ENCODE assay signal across 35 cellular contexts in genomic region chr6:12258191-12258590, GRCh38. TPM values are rescaled to one million over a fixed set of nuclear protein-coding genes. Genes with fewer than 3 reads are reported as not detected.
"Had no signal": no experiment of that assay in that cellular context is flagged by ENCODE, and none has a peak within 500 bp of the region (broad histone marks: within the 10 kb centered on the region; RNA-seq: fewer than 3 reads in every experiment).

No MANE protein-coding gene starts in this region.

- ATAC-seq: activated CD4-positive, alpha-beta T cell treated with anti-CD3 and anti-CD28 coated beads for 36 hours; activated CD4-positive, CD25-positive, alpha-beta regulatory T cell treated with anti-CD3 and anti-CD28 coated beads, Interleukin-2, amount 50 U/mL, for 24 hours; activated CD8-positive, alpha-beta T cell treated with anti-CD3 and anti-CD28 coated beads for 36 hours; activated naive CD4-positive, alpha-beta T cell treated with anti-CD3 and anti-CD28 coated beads, Interleukin-2, amount 50 U/mL, for 72 hours; activated T-cell treated with anti-CD3 and anti-CD28 coated beads, Interleukin-2, amount 50 U/mL, for 4 hours; activated T-cell treated with anti-CD3 and anti-CD28 coated beads, Interleukin-2, amount 50 U/mL, for 72 hours; activated T-helper 17 cell treated with anti-CD3 and anti-CD28 coated beads, Interleukin-2, amount 50 U/mL, for 72 hours; T-cell; T-helper 17 cell had no signal

- H3K9me3 Mint-ChIP-seq: activated CD4-positive, alpha-beta memory T cell treated with anti-CD3 and anti-CD28 coated beads for 36 hours; activated CD8-positive, alpha-beta T cell treated with anti-CD3 and anti-CD28 coated beads for 36 hours; activated naive CD4-positive, alpha-beta T cell treated with anti-CD3 and anti-CD28 coated beads for 36 hours; activated naive CD4-positive, alpha-beta T cell treated with anti-CD3 and anti-CD28 coated beads, Interleukin-2, amount 50 U/mL, for 72 hours; activated naive CD8-positive, alpha-beta T cell treated with anti-CD3 and anti-CD28 coated beads for 36 hours; activated T-cell treated with anti-CD3 and anti-CD28 coated beads, Interleukin-2, amount 50 U/mL, for 4 hours; activated T-cell treated with anti-CD3 and anti-CD28 coated beads, Interleukin-2, amount 50 U/mL, for 72 hours; activated T-helper 1 cell treated with anti-CD3 and anti-CD28 coated beads, Interleukin-12 subunit alpha, Interleukin-12 subunit beta, Interleukin-2, Interleukin-4 antibody, amounts not matched to agents 30 ng/mL and 10 ng/mL and 1 ng/mL, durations not matched to agents 14 hours and 24 hours and 36 hours; activated T-helper 17 cell treated with anti-CD3 and anti-CD28 coated beads, Interleukin-2, amount 50 U/mL, for 72 hours; central memory CD8-positive, alpha-beta T cell; T-cell had no signal

- H3K4me1 Mint-ChIP-seq: activated CD4-positive, alpha-beta T cell treated with anti-CD3 and anti-CD28 coated beads for 36 hours; activated CD4-positive, alpha-beta T cell treated with anti-CD3 and anti-CD28 coated beads, Interleukin-2, amount 10 ng/mL, durations not matched to agents 24 days and 14 days; activated naive CD8-positive, alpha-beta T cell treated with anti-CD3 and anti-CD28 coated beads for 36 hours; activated T-helper 17 cell treated with anti-CD3 and anti-CD28 coated beads, Interleukin-2, amount 50 U/mL, for 72 hours; brain; central memory CD8-positive, alpha-beta T cell; T-cell; T-helper 17 cell had no signal

- H3K27ac Mint-ChIP-seq: activated CD4-positive, alpha-beta memory T cell treated with anti-CD3 and anti-CD28 coated beads for 36 hours; activated CD4-positive, alpha-beta T cell treated with anti-CD3 and anti-CD28 coated beads for 36 hours; activated CD4-positive, alpha-beta T cell treated with anti-CD3 and anti-CD28 coated beads, Interleukin-2, amount 10 ng/mL, durations not matched to agents 24 days and 14 days; activated CD8-positive, alpha-beta T cell treated with anti-CD3 and anti-CD28 coated beads for 36 hours; activated naive CD4-positive, alpha-beta T cell treated with anti-CD3 and anti-CD28 coated beads for 36 hours; activated naive CD4-positive, alpha-beta T cell treated with anti-CD3 and anti-CD28 coated beads, Interleukin-2, amount 50 U/mL, for 72 hours; activated naive CD8-positive, alpha-beta T cell treated with anti-CD3 and anti-CD28 coated beads for 36 hours; activated T-cell treated with anti-CD3 and anti-CD28 coated beads, Interleukin-2, amount 50 U/mL, for 72 hours; activated T-helper 1 cell treated with anti-CD3 and anti-CD28 coated beads, Interleukin-12 subunit alpha, Interleukin-12 subunit beta, Interleukin-2, Interleukin-4 antibody, amounts not matched to agents 30 ng/mL and 10 ng/mL and 1 ng/mL, durations not matched to agents 14 hours and 24 hours and 36 hours; activated T-helper 17 cell treated with anti-CD3 and anti-CD28 coated beads, Interleukin-2, amount 50 U/mL, for 72 hours; brain; T-cell; T-helper 17 cell had no signal

- H3K27me3 Mint-ChIP-seq: brain had no signal

- H3K27ac ChIP-seq: adrenal gland, ascending aorta, cardiac muscle cell, VCaP had no signal

- DNase-seq: activated CD4-positive, alpha-beta memory T cell treated with anti-CD3 and anti-CD28 coated beads for 36 hours; activated CD4-positive, alpha-beta T cell treated with anti-CD3 and anti-CD28 coated beads for 1 hour; activated CD4-positive, alpha-beta T cell treated with anti-CD3 and anti-CD28 coated beads for 36 hours; activated CD4-positive, alpha-beta T cell treated with anti-CD3 and anti-CD28 coated beads, Interleukin-2, amount 10 ng/mL, durations not matched to agents 24 days and 14 days; activated CD4-positive, alpha-beta T cell treated with anti-CD3 and anti-CD28 coated beads, Interleukin-2, amount 50 U/mL, for 1 hour; activated CD4-positive, alpha-beta T cell treated with anti-CD3 and anti-CD28 coated beads, Interleukin-2, amount 50 U/mL, for 4 hours; activated CD4-positive, CD25-positive, alpha-beta regulatory T cell; activated CD8-positive, alpha-beta memory T cell treated with anti-CD3 and anti-CD28 coated beads, Interleukin-2, amount 50 U/mL, for 4 hours; activated CD8-positive, alpha-beta T cell treated with anti-CD3 and anti-CD28 coated beads for 36 hours; activated effector memory CD4-positive, alpha-beta T cell treated with anti-CD3 and anti-CD28 coated beads, Interleukin-2, amount 50 U/mL, for 16 hours; activated gamma-delta T cell treated with Interleukin-2 at 50 U/mL for 16 hours; activated naive CD4-positive, alpha-beta T cell; activated naive CD4-positive, alpha-beta T cell treated with anti-CD3 and anti-CD28 coated beads for 36 hours; activated naive CD4-positive, alpha-beta T cell treated with anti-CD3 and anti-CD28 coated beads, Interleukin-2, amount 50 U/mL, for 16 hours; activated naive CD8-positive, alpha-beta T cell treated with anti-CD3 and anti-CD28 coated beads for 36 hours; activated T-cell treated with anti-CD3 and anti-CD28 coated beads for 4 hours; activated T-cell treated with anti-CD3 and anti-CD28 coated beads, Interleukin-2, amount 50 U/mL, for 1 hour; activated T-cell treated with anti-CD3 and anti-CD28 coated beads, Interleukin-2, amount 50 U/mL, for 4 hours; activated T-cell treated with anti-CD3 and anti-CD28 coated beads, Interleukin-2, amount 50 U/mL, for 72 hours; amygdala; anterior cingulate cortex; caudate nucleus; cerebellar nuclear complex; T-cell; T-helper 17 cell had no signal

- H3K4me3 ChIP-seq: adrenal gland, ascending aorta, cardiac muscle cell had no signal

- H3K36me3 ChIP-seq: adrenal gland, ascending aorta, cardiac muscle cell had no signal

- H3K4me1 ChIP-seq: adrenal gland, ascending aorta had no signal

- H3K36me3 Mint-ChIP-seq: activated CD4-positive, alpha-beta memory T cell treated with anti-CD3 and anti-CD28 coated beads for 36 hours; activated naive CD4-positive, alpha-beta T cell treated with anti-CD3 and anti-CD28 coated beads, Interleukin-2, amount 50 U/mL, for 72 hours; activated naive CD8-positive, alpha-beta T cell treated with anti-CD3 and anti-CD28 coated beads for 36 hours; brain; T-cell had no signal

- H3K27me3 ChIP-seq: adrenal gland, ascending aorta, cardiac muscle cell had no signal

- H3K4me3 Mint-ChIP-seq: activated CD4-positive, alpha-beta memory T cell treated with anti-CD3 and anti-CD28 coated beads for 36 hours; activated CD4-positive, alpha-beta T cell treated with anti-CD3 and anti-CD28 coated beads for 36 hours; activated CD4-positive, alpha-beta T cell treated with anti-CD3 and anti-CD28 coated beads, Interleukin-2, amount 10 ng/mL, durations not matched to agents 24 days and 14 days; activated CD8-positive, alpha-beta T cell treated with anti-CD3 and anti-CD28 coated beads for 36 hours; activated naive CD4-positive, alpha-beta T cell treated with anti-CD3 and anti-CD28 coated beads for 36 hours; activated naive CD8-positive, alpha-beta T cell treated with anti-CD3 and anti-CD28 coated beads for 36 hours; activated T-cell treated with anti-CD3 and anti-CD28 coated beads, Interleukin-2, amount 50 U/mL, for 4 hours; activated T-cell treated with anti-CD3 and anti-CD28 coated beads, Interleukin-2, amount 50 U/mL, for 72 hours; activated T-helper 1 cell treated with anti-CD3 and anti-CD28 coated beads, Interleukin-12 subunit alpha, Interleukin-12 subunit beta, Interleukin-2, Interleukin-4 antibody, amounts not matched to agents 30 ng/mL and 10 ng/mL and 1 ng/mL, durations not matched to agents 14 hours and 24 hours and 36 hours; activated T-helper 17 cell treated with anti-CD3 and anti-CD28 coated beads, Interleukin-2, amount 50 U/mL, for 72 hours; brain; central memory CD8-positive, alpha-beta T cell; T-cell; T-helper 17 cell had no signal

RNA-seq across cellular contexts. Expression of gene EDN1, which starts 32.0 kb away (rescaled TPM):
- total RNA-seq: activated CD4-positive, alpha-beta memory T cell treated with anti-CD3 and anti-CD28 coated beads for 36 hours; activated CD4-positive, alpha-beta T cell treated with anti-CD3 and anti-CD28 coated beads for 36 hours; activated naive CD8-positive, alpha-beta T cell treated with anti-CD3 and anti-CD28 coated beads for 36 hours had no signal
